Comparison of ENCODE assay signal across 15 cellular contexts in genomic region chr10:93180402-93181040, GRCh38.
DNase-seq lines count a peak whose midpoint lies in the region; ATAC-seq, FAIRE-seq and TF ChIP-seq lines count a peak whose summit lies in the region.
"Had no signal": no experiment of that assay in that cellular context is flagged by ENCODE, and none has a peak within 500 bp of the region (broad histone marks: within the 10 kb centered on the region; RNA-seq: fewer than 3 reads in every experiment).

No MANE protein-coding gene starts in this region.

- ATAC-seq in left ventricle myocardium superior (peak; percentile 68), HG03432 (IDR thresholded peaks at IDR 0.05; ENCODE audit: unreplicated experiment) (no peak)

- no peak for TF ChIP-seq POLR2A in GM12891 (IDR thresholded peaks at IDR 0.05; ENCODE audit: low read depth, low read length)

- no peak overlapping the region for H3K4me3 ChIP-seq in astrocyte of the spinal cord (ENCODE audit: low read depth, low read length)

- in situ Hi-C loops in astrocyte of the spinal cord (cut with HindIII; ENCODE audit: low sequenced_read_pairs) = no loop called here

- intact Hi-C loops in left ventricle myocardium superior (cut with micrococcal nuclease) = no loop called here
- intact Hi-C loops in posterior vena cava (cut with DNase I) = no loop called here

- no peak for FAIRE-seq in GM12891 (lab: Jason Lieb, UNC)
- FAIRE-seq: G401.6 had no signal

- DNase-seq in ELR (ENCODE audit: low read depth) (peak; percentile 31), astrocyte of the spinal cord (ENCODE audit: low read depth, low spot score) (peak; percentile 28), left ventricle myocardium superior (peak; percentile 58), posterior vena cava (ENCODE audit: low spot score) (peak; percentile 90), iPS-NIHi7 (ENCODE audit: extremely low spot score) (no peak), GM12891 (ENCODE audit: insufficient read length, low spot score) (no peak)
- no peak for DNase-seq in stimulated activated CD8-positive, alpha-beta memory T cell treated with anti-CD3 and anti-CD28 coated beads, Interleukin-4, amount 100 ng/mL, for 48 hours
- DNase-seq: activated CD4-positive, alpha-beta T cell treated with anti-CD3 and anti-CD28 coated beads for 4 hours; activated T-cell treated with anti-CD3 and anti-CD28 coated beads, Interleukin-2, amount 50 U/mL, for 48 hours; hypothalamus; midbrain; NCI-H1092; NCI-H345 had no signal

- TF ChIP-seq CTCF in astrocyte of the spinal cord (IDR thresholded peaks at IDR 0.05; ENCODE audit: low read depth, low read length) = no peak

TF ChIP-seq in GM12891, 5 proteins besides CTCF, POLR2A, EP300 and RAD21:
- TF ChIP-seq TAF1 (IDR thresholded peaks at IDR 0.05; ENCODE audit: low read depth, low read length) (no peak), POU2F2 (IDR thresholded peaks at IDR 0.05; ENCODE audit: low read depth, low read length) (no peak), PAX5 (IDR thresholded peaks at IDR 0.05; ENCODE audit: insufficient read depth, low read length, severe bottlenecking) (no peak), POLR2AphosphoS5 (IDR thresholded peaks at IDR 0.05; ENCODE audit: low read depth, low read length) (no peak), SPI1 (IDR thresholded peaks at IDR 0.05; ENCODE audit: low read depth, low read length) (no peak)

Comparison
In these comparisons a context has a peak if more than half of its experiments do, and no peak if none do; other contexts are left out.
1. DNase-seq: peak in ELR (single experiment), astrocyte of the spinal cord (single experiment), left ventricle myocardium superior (single experiment) and posterior vena cava (single experiment); none in iPS-NIHi7 (single experiment), stimulated activated CD8-positive, alpha-beta memory T cell treated with anti-CD3 and anti-CD28 coated beads, Interleukin-4, amount 100 ng/mL, for 48 hours (single experiment) and GM12891 (single experiment).